Comparison of ENCODE assay signal across 9 cellular contexts in genomic region chr9:94870793-94871558, GRCh38.
A peak's percentile ranks its signal among the peaks of the same experiment; 100 is the strongest.
DNase-seq lines count a peak whose midpoint lies in the region; ATAC-seq and TF ChIP-seq lines count a peak whose summit lies in the region.
"Had no signal": no experiment of that assay in that cellular context is flagged by ENCODE, and none has a peak within 500 bp of the region (broad histone marks: within the 10 kb centered on the region; RNA-seq: fewer than 3 reads in every experiment).

No MANE protein-coding gene starts in this region.

- H3K9me3 ChIP-seq in gastroesophageal sphincter, result no peaks in the 10 kb centered on the region

- H3K27ac ChIP-seq in gastroesophageal sphincter, result peak overlapping the region in 2 of 4 donors; percentile 12 to 46

- TF ChIP-seq EP300 in gastroesophageal sphincter (IDR thresholded peaks at IDR 0.05), result no peak

- TF ChIP-seq CTCF in gastroesophageal sphincter (IDR thresholded peaks at IDR 0.05), result no peak

- no peaks in the 10 kb centered on the region for H3K27me3 ChIP-seq in gastroesophageal sphincter

- peak; percentile 33 for DNase-seq in stimulated activated CD4-positive, alpha-beta T cell treated with anti-CD3 and anti-CD28 coated beads, Interleukin-4, amount 100 ng/mL, for 24 hours
- DNase-seq in stimulated activated CD4-positive, alpha-beta T cell treated with anti-CD3 and anti-CD28 coated beads, Interleukin-4, amount 100 ng/mL, for 1 hour, result no peak
- DNase-seq in activated effector memory CD4-positive, alpha-beta T cell treated with Interleukin-2 at 50 U/mL for 16 hours, result peak; percentile 24
- DNase-seq in kidney tubule cell (ENCODE audit: low spot score) (peak; percentile 60), NCI-H82 (lab: John Stamatoyannopoulos, UW) (no peak), NCI-H146 (lab: John Stamatoyannopoulos, UW) (no peak)
- DNase-seq: NCI-H1930 had no signal

- no peak overlapping the region for H3K4me3 ChIP-seq in gastroesophageal sphincter

- H3K4me1 ChIP-seq in gastroesophageal sphincter, result peaks cover 15 to 62% (median 24%) of the 10 kb centered on the region in 3 donors

- ATAC-seq in HG02678 (IDR thresholded peaks at IDR 0.05; ENCODE audit: unreplicated experiment), result no peak
- ATAC-seq in gastroesophageal sphincter, result no peak

- H3K36me3 ChIP-seq in gastroesophageal sphincter, result no peaks in the 10 kb centered on the region

- WGBS in gastroesophageal sphincter (ENCODE audit: low coverage in 1 of 2), 2 donors, result 87 to 90% methylated on average over 2 to 8 of the region's 8 CpGs

- no peak for TF ChIP-seq POLR2A in gastroesophageal sphincter (IDR thresholded peaks at IDR 0.05)

Comparison
In these comparisons a context has a peak if more than half of its experiments do, and no peak if none do; other contexts are left out.
1. DNase-seq: peak in stimulated activated CD4-positive, alpha-beta T cell treated with anti-CD3 and anti-CD28 coated beads, Interleukin-4, amount 100 ng/mL, for 24 hours (single experiment), activated effector memory CD4-positive, alpha-beta T cell treated with Interleukin-2 at 50 U/mL for 16 hours (single experiment) and kidney tubule cell (single experiment); none in stimulated activated CD4-positive, alpha-beta T cell treated with anti-CD3 and anti-CD28 coated beads, Interleukin-4, amount 100 ng/mL, for 1 hour (single experiment), NCI-H82 (single experiment) and NCI-H146 (single experiment).